In genomic region chr1:236561976-236562375, GRCh38 we compare ENCODE assay signal across 18 cellular contexts.
"Had no signal": no experiment of that assay in that cellular context is flagged by ENCODE, and none has a peak within 500 bp of the region (broad histone marks: within the 10 kb centered on the region; RNA-seq: fewer than 3 reads in every experiment).

No MANE protein-coding gene starts in this region.

- H3K36me3 ChIP-seq: ovary had no signal

- H3K27me3 ChIP-seq: gastrocnemius medialis, heart left ventricle, ovary, upper lobe of right lung had no signal

- H3K4me1 ChIP-seq: gastrocnemius medialis, heart left ventricle, left ventricle myocardium inferior, upper lobe of right lung had no signal

- H3K27me3 Mint-ChIP-seq: activated naive CD8-positive, alpha-beta T cell; stimulated activated naive B cell treated with anti-CD40 and anti-IgM and Interleukin-4, amounts not matched to agents 10 μg/mL and 1 μg/mL and 100 μg/mL, for 72 hours had no signal

- H3K27ac ChIP-seq: gastrocnemius medialis, heart left ventricle, left ventricle myocardium inferior, ovary, thoracic aorta, upper lobe of right lung had no signal

- H3K27ac Mint-ChIP-seq: natural killer cell; stimulated activated naive B cell treated with anti-CD40 and anti-IgM and Interleukin-4, amounts not matched to agents 10 μg/mL and 1 μg/mL and 100 μg/mL, for 72 hours had no signal

- H3K9me3 Mint-ChIP-seq: natural killer cell; stimulated activated naive B cell treated with anti-CD40 and anti-IgM and Interleukin-4, amounts not matched to agents 10 μg/mL and 1 μg/mL and 100 μg/mL, for 72 hours had no signal

- ATAC-seq: activated CD4-positive, CD25-positive, alpha-beta regulatory T cell treated with anti-CD3 and anti-CD28 coated beads, Interleukin-2, amount 50 U/mL, for 24 hours; esophagus mucosa; gastrocnemius medialis; heart left ventricle; natural killer cell; sciatic nerve; stimulated activated naive B cell treated with anti-CD40 and anti-IgM and Interleukin-4, amounts not matched to agents 10 μg/mL and 1 μg/mL and 100 μg/mL, for 72 hours; upper lobe of right lung had no signal

- H3K9me3 ChIP-seq: gastrocnemius medialis, heart left ventricle, left ventricle myocardium inferior, ovary, thoracic aorta, upper lobe of right lung had no signal

- H3K4me3 ChIP-seq: gastrocnemius medialis, heart left ventricle, left ventricle myocardium inferior, ovary, thoracic aorta, upper lobe of right lung had no signal

- H3K4me1 Mint-ChIP-seq: stimulated activated naive B cell treated with anti-CD40 and anti-IgM and Interleukin-4, amounts not matched to agents 10 μg/mL and 1 μg/mL and 100 μg/mL, for 72 hours had no signal

- DNase-seq: activated effector memory CD4-positive, alpha-beta T cell treated with anti-CD3 and anti-CD28 coated beads, Interleukin-2, amount 50 U/mL, for 16 hours; activated T-cell treated with anti-CD3 and anti-CD28 coated beads, Interleukin-2, amount 50 U/mL, for 1 hour; amygdala; gastrocnemius medialis; heart left ventricle; left ventricle myocardium inferior; natural killer cell; ovary; stimulated activated CD4-positive, alpha-beta T cell treated with anti-CD3 and anti-CD28 coated beads, Interleukin-4, amount 100 ng/mL, for 4 hours; stimulated activated naive B cell treated with anti-CD40 and anti-IgM and Interleukin-4, amounts not matched to agents 10 μg/mL and 1 μg/mL and 100 μg/mL, for 72 hours; T-helper 1 cell; T1000; upper lobe of right lung had no signal

- H3K4me3 Mint-ChIP-seq: activated naive CD8-positive, alpha-beta T cell; natural killer cell; stimulated activated naive B cell treated with anti-CD40 and anti-IgM and Interleukin-4, amounts not matched to agents 10 μg/mL and 1 μg/mL and 100 μg/mL, for 72 hours had no signal
